Comparison of ENCODE assay signal across 8 cellular contexts in genomic region chr2:169472249-169472648, GRCh38. TPM values are rescaled to one million over a fixed set of nuclear protein-coding genes. Genes with fewer than 3 reads are reported as not detected.
"Had no signal": no experiment of that assay in that cellular context is flagged by ENCODE, and none has a peak within 500 bp of the region (broad histone marks: within the 10 kb centered on the region; RNA-seq: fewer than 3 reads in every experiment).

No MANE protein-coding gene starts in this region.

- H3K4me1 ChIP-seq: HAP-1 had no signal

- H3K9ac ChIP-seq: KMS-11 had no signal

- DNase-seq: GOT3, H7, IMR-90, KBM-7 had no signal

- H3K27ac ChIP-seq: KMS-11 had no signal

- H3K36me3 ChIP-seq: HAP-1 had no signal

- ATAC-seq: HCT116 had no signal

- H3K9me3 ChIP-seq: HAP-1 had no signal

- H3K4me3 ChIP-seq: HAP-1 had no signal

- H3K4me2 ChIP-seq: KMS-11 had no signal

RNA-seq across cellular contexts. Expression of gene KLHL41, which starts 37.3 kb away (rescaled TPM):
- total RNA-seq: H7, HT-29 had no signal
